21 cellular contexts compared by ENCODE assay signal in genomic region chr2:95271381-95271971, GRCh38. TPM values are rescaled to one million over a fixed set of nuclear protein-coding genes. Genes with fewer than 3 reads are reported as not detected.
DNase-seq lines count a peak whose midpoint lies in the region; ATAC-seq and TF ChIP-seq lines count a peak whose summit lies in the region.
"Had no signal": no experiment of that assay in that cellular context is flagged by ENCODE, and none has a peak within 500 bp of the region (broad histone marks: within the 10 kb centered on the region; RNA-seq: fewer than 3 reads in every experiment).

No MANE protein-coding gene starts in this region.

- H3K4me1 ChIP-seq in H9 (ENCODE audit: insufficient read depth, low read length) = no peaks in the 10 kb centered on the region; the same call in 1 of the 2 replicates
- peaks cover 23% of the 10 kb centered on the region for H3K4me1 ChIP-seq in RWPE2 (ENCODE audit: insufficient read depth, poor library complexity, severe bottlenecking)
- no peaks in the 10 kb centered on the region for H3K4me1 ChIP-seq in ovary (ENCODE audit: insufficient read depth)
- H3K4me1 ChIP-seq: ascending aorta, gastroesophageal sphincter had no signal

- no peak overlapping the region for H4K8ac ChIP-seq in H9 (replicated peaks; ENCODE audit: insufficient read length, low read depth, low read length)

- H3T11ph ChIP-seq in H9 (ENCODE audit: low read length) = no peak overlapping the region

- no peak for TF ChIP-seq EP300 in ovary (IDR thresholded peaks at IDR 0.05)

- H3K4me3 Mint-ChIP-seq in H9 = no peak overlapping the region
- H3K4me3 Mint-ChIP-seq: activated CD4-positive, alpha-beta T cell treated with anti-CD3 and anti-CD28 coated beads, Interleukin-2, amount 10 ng/mL, durations not matched to agents 24 days and 14 days; activated naive CD4-positive, alpha-beta T cell treated with anti-CD3 and anti-CD28 coated beads for 36 hours; naive thymus-derived CD8-positive, alpha-beta T cell had no signal

- no peak overlapping the region for H4K91ac ChIP-seq in H9 (ENCODE audit: insufficient read length, low read depth, low read length)

- peaks cover 15 to 23% of the 10 kb centered on the region in 2 experiments for H3K4me1 Mint-ChIP-seq in H9
- H3K4me1 Mint-ChIP-seq: activated CD4-positive, alpha-beta T cell treated with anti-CD3 and anti-CD28 coated beads, Interleukin-2, amount 10 ng/mL, durations not matched to agents 24 days and 14 days; naive thymus-derived CD8-positive, alpha-beta T cell had no signal

- no peak for ATAC-seq in RWPE2 (ENCODE audit: low read depth)
- ATAC-seq: gastroesophageal sphincter; K562; naive thymus-derived CD8-positive, alpha-beta T cell had no signal

- H3K9ac ChIP-seq in H9 (ENCODE audit: extremely low read depth, insufficient read length, low read length) = no peak overlapping the region

- H3K23ac ChIP-seq in H9 (ENCODE audit: insufficient read length, low read depth, low read length) = no peak overlapping the region

- no peak overlapping the region for H3K18ac ChIP-seq in H9 (ENCODE audit: insufficient read length, low read depth, low read length)

- no peaks in the 10 kb centered on the region for H3K27me3 ChIP-seq in H9 (ENCODE audit: insufficient read depth, low read length)
- no peaks in the 10 kb centered on the region for H3K27me3 ChIP-seq in RWPE2 (ENCODE audit: insufficient read depth, poor library complexity, severe bottlenecking)
- no peaks in the 10 kb centered on the region for H3K27me3 ChIP-seq in ovary
- H3K27me3 ChIP-seq: ascending aorta, gastroesophageal sphincter, SJCRH30 had no signal

- DNase-seq in H9 (peak; percentile 11), RWPE2 (ENCODE audit: low spot score) (peak; percentile 24), islet precursor cell (peak; percentile 31), ovary (peak in 3 of 5 donors; percentile 4 to 8 (median 5)), EL (no peak), SHP77 (lab: John Stamatoyannopoulos, UW) (no peak), AG08395 (ENCODE audit: low spot score) (no peak)
- DNase-seq: activated CD4-positive, alpha-beta T cell treated with anti-CD3 and anti-CD28 coated beads, Interleukin-2, amount 10 ng/mL, durations not matched to agents 24 days and 14 days; activated naive CD4-positive, alpha-beta T cell treated with anti-CD3 and anti-CD28 coated beads for 36 hours; AML-193; cerebellar nuclear complex; mesendoderm; NCI-H1436 treated with DMSO at 0.1 percent for 48 hours; NCI-H510A treated with DMSO at 0.1 percent for 48 hours; NK-92 treated with Interleukin-12 subunit alpha and Interleukin-12 subunit beta, amount 100 ng/mL, for 24 hours had no signal

- H2BK15ac ChIP-seq in H9 (ENCODE audit: low read depth, low read length) = no peak overlapping the region

- H3K9me3 Mint-ChIP-seq in H9 = no peaks in the 10 kb centered on the region; a peak in 1 of 5 replicates
- H3K9me3 Mint-ChIP-seq: activated CD4-positive, alpha-beta T cell treated with anti-CD3 and anti-CD28 coated beads, Interleukin-2, amount 10 ng/mL, durations not matched to agents 24 days and 14 days; activated naive CD4-positive, alpha-beta T cell treated with anti-CD3 and anti-CD28 coated beads for 36 hours; naive thymus-derived CD8-positive, alpha-beta T cell had no signal

- H3K56ac ChIP-seq in H9 (ENCODE audit: insufficient read length, low read depth, low read length) = no peak overlapping the region

- H3K27ac ChIP-seq in H9 (ENCODE audit: insufficient read length, low read depth, low read length) (no peak overlapping the region), RWPE2 (ENCODE audit: poor library complexity, severe bottlenecking) (no peak overlapping the region), ovary (no peak overlapping the region)
- H3K27ac ChIP-seq: ascending aorta, gastroesophageal sphincter, SJCRH30, thoracic aorta had no signal

- H3K36me3 Mint-ChIP-seq in H9 (ENCODE audit: insufficient read depth in 1 of 3, low read depth in 3 of 3) = no peaks in the 10 kb centered on the region; a peak in 1 of 7 replicates
- H3K36me3 Mint-ChIP-seq: naive thymus-derived CD8-positive, alpha-beta T cell had no signal

- H2BK12ac ChIP-seq in H9 (ENCODE audit: insufficient read length, low read depth, low read length) = no peak overlapping the region

- no peak overlapping the region for H2AK5ac ChIP-seq in H9 (ENCODE audit: insufficient read length, low read length)

- H2BK5ac ChIP-seq in H9 (ENCODE audit: insufficient read length, low read length) = no peak overlapping the region

- H3K36me3 ChIP-seq in RWPE2 (ENCODE audit: low read depth) = no peaks in the 10 kb centered on the region
- no peaks in the 10 kb centered on the region for H3K36me3 ChIP-seq in ovary
- H3K36me3 ChIP-seq: ascending aorta, gastroesophageal sphincter, SJCRH30, thoracic aorta had no signal

- no CpG with 5 or more reads among the region's 6 CpGs for WGBS in H9 (ENCODE audit: extremely low coverage, insufficient read length, low lambda C conversion rate)
- WGBS in ovary, 3 donors = 56 to 65% (median 60%) methylated on average over 6 of the region's 6 CpGs

- H2BK20ac ChIP-seq in H9 (ENCODE audit: low read depth, low read length, poor library complexity, severe bottlenecking) = no peak overlapping the region

- H3K79me2 ChIP-seq in H9 (ENCODE audit: insufficient read depth, low read length) = no peaks in the 10 kb centered on the region

- H3K4me3 ChIP-seq in RWPE2 (ENCODE audit: severe bottlenecking) = no peak overlapping the region
- no peak overlapping the region for H3K4me3 ChIP-seq in ovary
- H3K4me3 ChIP-seq: ascending aorta, gastroesophageal sphincter, K562, SJCRH30, thoracic aorta had no signal

- H3K4ac ChIP-seq in H9 (ENCODE audit: low read depth, low read length) = no peak overlapping the region

- no peak overlapping the region for H2AFZ ChIP-seq in H9 (ENCODE audit: low read length)

- no peaks in the 10 kb centered on the region for H3K79me1 ChIP-seq in H9 (ENCODE audit: insufficient read depth, low read depth, low read length, poor library complexity, severe bottlenecking)

- no peak overlapping the region for H3K27ac Mint-ChIP-seq in H9
- H3K27ac Mint-ChIP-seq: activated CD4-positive, alpha-beta T cell treated with anti-CD3 and anti-CD28 coated beads, Interleukin-2, amount 10 ng/mL, durations not matched to agents 24 days and 14 days; activated naive CD4-positive, alpha-beta T cell treated with anti-CD3 and anti-CD28 coated beads for 36 hours had no signal

- intact Hi-C loops in ovary (cut with DNase I) = no loop called here

- H3K9me3 ChIP-seq in H9 (ENCODE audit: control insufficient read depth, low read depth, low read length) = no peaks in the 10 kb centered on the region
- no peaks in the 10 kb centered on the region for H3K9me3 ChIP-seq in RWPE2 (ENCODE audit: severe bottlenecking)
- H3K9me3 ChIP-seq in ovary = no peaks in the 10 kb centered on the region
- H3K9me3 ChIP-seq: ascending aorta, gastroesophageal sphincter, SJCRH30, thoracic aorta had no signal

- no peak for TF ChIP-seq POLR2A in ovary (IDR thresholded peaks at IDR 0.05)

- H3K4me2 ChIP-seq in H9 (ENCODE audit: insufficient read depth, insufficient read length, low read length) = no peak overlapping the region

- H3K23me2 ChIP-seq in H9 (ENCODE audit: insufficient read length, low read depth, low read length, poor library complexity, severe bottlenecking) = no peaks in the 10 kb centered on the region

- no peak overlapping the region for H4K5ac ChIP-seq in H9 (ENCODE audit: insufficient read length, low read depth, low read length)

- no peak overlapping the region for H3K14ac ChIP-seq in H9 (ENCODE audit: insufficient read depth, low read length)

- no peak overlapping the region for H2BK120ac ChIP-seq in H9 (ENCODE audit: low read depth, low read length, poor library complexity, severe bottlenecking)

- H4K20me1 ChIP-seq in H9 (ENCODE audit: control insufficient read depth, insufficient read depth, insufficient read length) = no peaks in the 10 kb centered on the region

- no peaks in the 10 kb centered on the region for H3K27me3 Mint-ChIP-seq in H9 (ENCODE audit: low read depth)
- H3K27me3 Mint-ChIP-seq: activated CD4-positive, alpha-beta T cell treated with anti-CD3 and anti-CD28 coated beads, Interleukin-2, amount 10 ng/mL, durations not matched to agents 24 days and 14 days had no signal

- TF ChIP-seq CTCF in H9 (conservative IDR thresholded peaks at IDR 0.05) (no peak), RWPE2 (IDR thresholded peaks at IDR 0.05; ENCODE audit: poor library complexity, severe bottlenecking) (no peak), ovary (IDR thresholded peaks at IDR 0.05) (no peak)

RNA-seq across cellular contexts. Expression of gene PROM2, which starts 2.8 kb away (rescaled TPM):
- total RNA-seq in H9 (2021) (3.1 and 4.0 TPM in 2 replicates), ovary (1 to 10 TPM in 6 of 7 donors, under 1 TPM in 1; 0.99 to 5.1 (median 3.8) TPM)
- polyA plus RNA-seq in ovary = under 1 TPM; 0.37 to 0.53 TPM
- total RNA-seq: ascending aorta, K562 had no signal
- polyA plus RNA-seq: K562; naive thymus-derived CD8-positive, alpha-beta T cell had no signal

RNA-seq across cellular contexts. Expression of gene KCNIP3, which starts 25.7 kb away (rescaled TPM):
- total RNA-seq in H9 (2021) (1.5 TPM in 2 replicates), ovary (10 to 100 TPM in 5 of 7 donors, 1 to 10 TPM in 2; 7.4 to 26.0 (median 16.5) TPM)
- 1 to 10 TPM; 2.2 to 9.7 TPM for polyA plus RNA-seq in ovary
- total RNA-seq: activated CD4-positive, alpha-beta T cell treated with anti-CD3 and anti-CD28 coated beads, Interleukin-2, amount 10 ng/mL, durations not matched to agents 24 days and 14 days; activated naive CD4-positive, alpha-beta T cell treated with anti-CD3 and anti-CD28 coated beads for 36 hours; naive thymus-derived CD8-positive, alpha-beta T cell; SJCRH30 had no signal
- polyA plus RNA-seq: K562; naive thymus-derived CD8-positive, alpha-beta T cell had no signal

Comparison
In these comparisons a context has a peak if more than half of its experiments do, and no peak if none do; other contexts are left out.
1. DNase-seq: peak in H9 (single experiment), RWPE2 (single experiment), islet precursor cell (single experiment) and ovary (3 of 5); none in EL (single experiment), SHP77 (0 of 2) and AG08395 (single experiment).